ENCODE assay signal across 1 cellular context in the genomic region with DNA sequence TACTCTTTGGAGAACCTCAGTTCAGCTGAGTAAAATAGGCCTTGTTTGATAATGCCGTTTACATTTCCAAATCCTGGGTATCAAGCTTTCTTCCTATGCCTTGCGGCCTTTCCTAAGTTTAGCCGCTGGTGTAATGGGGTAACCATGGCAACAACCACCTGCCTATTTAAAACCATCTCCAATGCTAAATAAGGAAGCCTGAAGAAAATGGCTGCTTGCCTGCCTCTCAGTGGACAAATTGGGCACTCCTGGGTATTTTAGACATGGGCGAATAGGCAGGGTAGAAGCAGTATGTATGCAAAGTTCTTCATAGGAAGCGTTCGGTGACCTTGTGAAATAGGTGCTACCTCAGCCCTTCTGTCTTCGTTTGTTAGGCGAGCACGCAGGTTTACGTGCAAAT.
TF ChIP-seq lines count a peak whose summit lies in the region.

No MANE protein-coding gene starts in this region.

TF ChIP-seq in H1, 55 proteins besides CTCF, POLR2A, EP300 and RAD21:
- TF ChIP-seq, protein P1, sequence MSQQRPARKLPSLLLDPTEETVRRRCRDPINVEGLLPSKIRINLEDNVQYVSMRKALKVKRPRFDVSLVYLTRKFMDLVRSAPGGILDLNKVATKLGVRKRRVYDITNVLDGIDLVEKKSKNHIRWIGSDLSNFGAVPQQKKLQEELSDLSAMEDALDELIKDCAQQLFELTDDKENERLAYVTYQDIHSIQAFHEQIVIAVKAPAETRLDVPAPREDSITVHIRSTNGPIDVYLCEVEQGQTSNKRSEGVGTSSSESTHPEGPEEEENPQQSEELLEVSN (IDR thresholded peaks at IDR 0.05), result peak; percentile 16; the same call in 1 of the 2 replicates
- TF ChIP-seq GABPA (IDR thresholded peaks at IDR 0.05; ENCODE audit: borderline replicate concordance, insufficient read depth, low read length) (no peak), POLR2AphosphoS5 (IDR thresholded peaks at IDR 0.05; ENCODE audit: low read depth, low read length) (no peak), JUN (IDR thresholded peaks at IDR 0.05; ENCODE audit: low read depth, low read length) (no peak), YY1 (IDR thresholded peaks at IDR 0.05; ENCODE audit: low read depth, low read length) (peak; percentile 80), RNF2 (IDR thresholded peaks at IDR 0.05; ENCODE audit: borderline replicate concordance, low read depth, low read length, missing control alignments, poor library complexity, severe bottlenecking) (no peak), SRF (IDR thresholded peaks at IDR 0.05; ENCODE audit: low read depth, low read length) (peak; percentile 77; the same call in 1 of the 2 replicates)
- TF ChIP-seq, protein P2, sequence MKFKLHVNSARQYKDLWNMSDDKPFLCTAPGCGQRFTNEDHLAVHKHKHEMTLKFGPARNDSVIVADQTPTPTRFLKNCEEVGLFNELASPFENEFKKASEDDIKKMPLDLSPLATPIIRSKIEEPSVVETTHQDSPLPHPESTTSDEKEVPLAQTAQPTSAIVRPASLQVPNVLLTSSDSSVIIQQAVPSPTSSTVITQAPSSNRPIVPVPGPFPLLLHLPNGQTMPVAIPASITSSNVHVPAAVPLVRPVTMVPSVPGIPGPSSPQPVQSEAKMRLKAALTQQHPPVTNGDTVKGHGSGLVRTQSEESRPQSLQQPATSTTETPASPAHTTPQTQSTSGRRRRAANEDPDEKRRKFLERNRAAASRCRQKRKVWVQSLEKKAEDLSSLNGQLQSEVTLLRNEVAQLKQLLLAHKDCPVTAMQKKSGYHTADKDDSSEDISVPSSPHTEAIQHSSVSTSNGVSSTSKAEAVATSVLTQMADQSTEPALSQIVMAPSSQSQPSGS (IDR thresholded peaks at IDR 0.05; ENCODE audit: low read length), result no peak
